In genomic region chr19:49468199-49468598, GRCh38 we compare ENCODE assay signal across 12 cellular contexts. TPM values are rescaled to one million over a fixed set of nuclear protein-coding genes. Genes with fewer than 3 reads are reported as not detected.
DNase-seq lines count a peak whose midpoint lies in the region; ATAC-seq and TF ChIP-seq lines count a peak whose summit lies in the region.
"Had no signal": no experiment of that assay in that cellular context is flagged by ENCODE, and none has a peak within 500 bp of the region (broad histone marks: within the 10 kb centered on the region; RNA-seq: fewer than 3 reads in every experiment).

No MANE protein-coding gene starts in this region.

- H4K12ac ChIP-seq in trophoblast cell (ENCODE audit: low read depth, low read length): no peak overlapping the region

- H3K4me3 ChIP-seq in effector memory CD4-positive, alpha-beta T cell (ENCODE audit: insufficient read depth, low read depth, low read length, poor library complexity, severe bottlenecking): peak overlapping the region; percentile 23
- peak overlapping the region; percentile 47 for H3K4me3 ChIP-seq in trophoblast cell (ENCODE audit: low read depth, low read length)
- H3K4me3 ChIP-seq: MG63, SJSA1 had no signal

- WGBS in trophoblast cell (ENCODE audit: extremely low coverage, insufficient coverage, insufficient read length): no CpG with 5 or more reads among the region's 19 CpGs

- peak overlapping the region; percentile 16; the same call in 1 of the 2 replicates for H3K27ac ChIP-seq in C4-2B
- peak overlapping the region; percentile 93 for H3K27ac ChIP-seq in effector memory CD4-positive, alpha-beta T cell (ENCODE audit: insufficient read depth, low read length, poor library complexity, severe bottlenecking)
- no peak overlapping the region for H3K27ac ChIP-seq in trophoblast cell (ENCODE audit: low read depth, low read length)
- H3K27ac ChIP-seq: SJSA1 had no signal

- no peak overlapping the region for H2BK120ac ChIP-seq in trophoblast cell (ENCODE audit: insufficient read depth, low read length, poor library complexity)

- H3K36me3 Mint-ChIP-seq in IgD-negative memory B cell: peaks cover 3% of the 10 kb centered on the region

- H3K27me3 Mint-ChIP-seq in IgD-negative memory B cell: no peaks in the 10 kb centered on the region

- H2AFZ ChIP-seq in trophoblast cell (ENCODE audit: insufficient read depth, low read length, poor library complexity): no peak overlapping the region

- H3K9me3 ChIP-seq in effector memory CD4-positive, alpha-beta T cell (ENCODE audit: control insufficient read depth, low read length): no peaks in the 10 kb centered on the region
- H3K9me3 ChIP-seq in trophoblast cell (ENCODE audit: insufficient read depth, low read depth, low read length): no peaks in the 10 kb centered on the region
- H3K9me3 ChIP-seq: MG63, SJSA1 had no signal

- no peak for ATAC-seq in HG03460 (IDR thresholded peaks at IDR 0.05; ENCODE audit: unreplicated experiment)

- peaks cover 48% of the 10 kb centered on the region for H3K4me1 ChIP-seq in effector memory CD4-positive, alpha-beta T cell (ENCODE audit: control insufficient read depth, insufficient read depth, low read length, poor library complexity, severe bottlenecking)
- H3K4me1 ChIP-seq in trophoblast cell (ENCODE audit: control insufficient read depth in 1 of 2, insufficient read depth in 2 of 2, low read length in 2 of 2): no peaks in the 10 kb centered on the region
- H3K4me1 ChIP-seq: SJSA1 had no signal

- H3K27ac Mint-ChIP-seq in IgD-negative memory B cell: peak overlapping the region in 2 of 3 donors; percentile 98 to 99

- H4K8ac ChIP-seq in trophoblast cell (ENCODE audit: low read depth, low read length): no peak overlapping the region

- H3K18ac ChIP-seq in trophoblast cell (ENCODE audit: low read length): no peak overlapping the region

- no peak overlapping the region for H2BK12ac ChIP-seq in trophoblast cell (ENCODE audit: low read length)

- H3K36me3 ChIP-seq in effector memory CD4-positive, alpha-beta T cell (ENCODE audit: control insufficient read depth, insufficient read depth, low read length): peaks cover 26% of the 10 kb centered on the region
- peaks cover 38 to 50% of the 10 kb centered on the region in 2 experiments for H3K36me3 ChIP-seq in trophoblast cell (ENCODE audit: control insufficient read depth in 1 of 2, insufficient read depth in 2 of 2, low read length in 2 of 2)

- H3K23ac ChIP-seq in trophoblast cell (ENCODE audit: low read length): no peak overlapping the region

- no peak overlapping the region for H3K9ac ChIP-seq in trophoblast cell (ENCODE audit: low read length)

- no peak for TF ChIP-seq CTCF in C4-2B (conservative IDR thresholded peaks at IDR 0.05)

- no peaks in the 10 kb centered on the region for H3K27me3 ChIP-seq in effector memory CD4-positive, alpha-beta T cell (replicated peaks; ENCODE audit: control insufficient read depth, insufficient read depth, low read length, poor library complexity, severe bottlenecking)
- no peaks in the 10 kb centered on the region for H3K27me3 ChIP-seq in trophoblast cell (ENCODE audit: insufficient read depth, low read length)
- H3K27me3 ChIP-seq: MG63, SJSA1 had no signal

- DNase-seq in effector memory CD4-positive, alpha-beta T cell: no peak
- DNase-seq in trophoblast cell (peak; percentile 59 to 61), SW480 (ENCODE audit: low spot score) (no peak), NCI-H187 (lab: John Stamatoyannopoulos, UW) (no peak), NCI-H446 (lab: John Stamatoyannopoulos, UW) (no peak)
- DNase-seq: amygdala, MG63 had no signal

- H3K4me3 Mint-ChIP-seq in IgD-negative memory B cell: no peak overlapping the region

- no peak overlapping the region for H4K91ac ChIP-seq in trophoblast cell (ENCODE audit: low read depth, low read length)

- no peaks in the 10 kb centered on the region for H3K79me1 ChIP-seq in trophoblast cell (ENCODE audit: low read length)

- H2BK5ac ChIP-seq in trophoblast cell (ENCODE audit: low read depth, low read length, poor library complexity): no peak overlapping the region

- H3K4me1 Mint-ChIP-seq in IgD-negative memory B cell: peaks cover 16 to 24% (median 21%) of the 10 kb centered on the region in 3 donors

- no peak overlapping the region for H3K4ac ChIP-seq in trophoblast cell (ENCODE audit: low read depth, low read length)

- H3K9me3 Mint-ChIP-seq in IgD-negative memory B cell: no peaks in the 10 kb centered on the region
- H3K9me3 Mint-ChIP-seq: neural crest cell had no signal

- no peak overlapping the region for H2AK5ac ChIP-seq in trophoblast cell (ENCODE audit: low read length)

- no peaks in the 10 kb centered on the region for H3K79me2 ChIP-seq in trophoblast cell (ENCODE audit: control insufficient read depth, insufficient read depth, low read length, poor library complexity)

- no peak overlapping the region for H3K14ac ChIP-seq in trophoblast cell (ENCODE audit: low read length)

- H3K4me2 ChIP-seq in trophoblast cell (ENCODE audit: low read length): no peak overlapping the region

RNA-seq across cellular contexts. Expression of gene FLT3LG, which starts 5.8 kb away (rescaled TPM):
- polyA plus RNA-seq in IgD-negative memory B cell: 24.3 TPM
- 0.29 and 0.55 TPM in 2 replicates for polyA plus RNA-seq in trophoblast cell (2013)

RNA-seq across cellular contexts. Expression of gene ALDH16A1, which starts 15.2 kb away (rescaled TPM):
- polyA plus RNA-seq in IgD-negative memory B cell: 67.5 TPM
- polyA plus RNA-seq in trophoblast cell (2013): 14.8 and 16.7 TPM in 2 replicates

RNA-seq across cellular contexts. Expression of gene PIH1D1, which starts 16.6 kb away (rescaled TPM):
- polyA plus RNA-seq in IgD-negative memory B cell: 98.8 TPM
- 67.0 and 67.7 TPM in 2 replicates for polyA plus RNA-seq in trophoblast cell (2013)

RNA-seq across cellular contexts. Expression of gene RPL13A, which starts 19.2 kb away (rescaled TPM):
- polyA plus RNA-seq in IgD-negative memory B cell: 3,792 TPM
- 4,404 and 4,537 TPM in 2 replicates for polyA plus RNA-seq in trophoblast cell (2013)

RNA-seq across cellular contexts. Expression of gene SLC17A7, which starts 26.9 kb away (rescaled TPM):
- polyA plus RNA-seq in IgD-negative memory B cell: not detected
- polyA plus RNA-seq in trophoblast cell (2013): 0.12 and 0.16 TPM in 2 replicates

Comparison
In these comparisons a context has a peak if more than half of its experiments do, and no peak if none do; other contexts are left out.
1. DNase-seq: peak in trophoblast cell (2 of 2); none in effector memory CD4-positive, alpha-beta T cell (0 of 3), SW480 (single experiment), NCI-H187 (0 of 2) and NCI-H446 (0 of 2).